Comparison of ENCODE assay signal across 8 cellular contexts in the genomic region with DNA sequence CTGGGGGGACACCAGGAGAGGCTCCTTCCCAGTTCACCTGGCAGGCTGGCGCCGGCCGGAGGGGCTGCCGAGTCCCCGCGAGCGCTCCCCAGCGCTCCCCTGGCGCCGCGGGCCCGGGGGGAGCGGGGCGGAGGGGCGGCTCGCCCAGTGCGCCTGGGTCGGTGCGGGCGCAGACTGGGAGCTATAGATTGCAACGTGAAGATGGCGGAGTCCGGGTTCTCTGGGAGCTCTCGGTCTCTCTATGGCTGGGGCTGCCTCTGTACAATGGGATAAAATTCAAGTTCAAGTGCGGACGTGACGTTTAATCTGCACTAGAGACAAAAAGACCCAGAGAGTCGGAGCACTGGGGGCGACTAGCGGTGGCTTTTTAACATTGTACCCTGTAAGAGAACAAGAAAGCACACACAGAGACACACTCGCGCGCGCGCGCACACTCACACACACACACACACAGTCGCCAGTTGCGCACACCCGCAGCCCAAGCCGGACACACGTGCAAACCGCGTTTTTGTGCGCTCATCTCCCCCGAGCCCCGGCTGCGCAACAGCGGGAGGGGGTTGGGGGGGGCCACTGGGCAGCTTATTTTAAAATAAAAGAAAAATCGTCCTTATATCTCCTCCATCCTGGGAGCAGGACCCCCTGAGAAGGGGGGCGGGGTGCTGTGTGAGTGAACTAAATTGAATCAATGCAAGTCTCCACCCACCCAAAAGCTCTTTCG. TPM values are rescaled to one million over a fixed set of nuclear protein-coding genes. Genes with fewer than 3 reads are reported as not detected.
DNase-seq lines count a peak whose midpoint lies in the region; ATAC-seq, FAIRE-seq and TF ChIP-seq lines count a peak whose summit lies in the region.

TSS of gene BCL11B (minus strand) at position 247 of the 718 bp plus-strand sequence. CDS start 979 bp downstream, outside the sequence.

- peak; percentile 39 for DNase-seq in NCI-H2196 (lab: John Stamatoyannopoulos, UW; ENCODE audit: unreplicated experiment)
- DNase-seq in activated B cell treated with CpG ODN at 0.5 μM for 24 hours = no peak
- peak; percentile 84 for DNase-seq in bronchial epithelial cell (ENCODE audit: low read depth)
- DNase-seq in left kidney (ENCODE audit: low read depth, low spot score) = peak; percentile 97
- DNase-seq in stimulated activated CD4-positive, alpha-beta T cell treated with anti-CD3 and anti-CD28 coated beads, Interleukin-2, amount 100 ng/mL, for 24 hours = peak; percentile 87 to 88

- intact Hi-C loops in activated B cell treated with CpG ODN at 0.5 μM for 24 hours (cut with micrococcal nuclease) = no loop called here

- H3K36me3 ChIP-seq in bronchial epithelial cell (ENCODE audit: control insufficient read depth, insufficient read depth, low read length) = no peaks in the 10 kb centered on the region

- H3K27ac ChIP-seq in 22Rv1 = no peak within 1 kb of the TSS

- peaks cover 31% of the 10 kb centered on the region for H3K4me1 Mint-ChIP-seq in activated B cell treated with CpG ODN at 0.5 μM for 24 hours

- no peak within 1 kb of the TSS for H3K27ac Mint-ChIP-seq in activated B cell treated with CpG ODN at 0.5 μM for 24 hours

- H3K27me3 ChIP-seq in bronchial epithelial cell (ENCODE audit: control insufficient read depth, insufficient read depth, low read length) = no peaks in the 10 kb centered on the region

- peak; percentile 82 for ATAC-seq in GM18511 (IDR thresholded peaks at IDR 0.05; ENCODE audit: unreplicated experiment)
- ATAC-seq in HG03103 (IDR thresholded peaks at IDR 0.05; ENCODE audit: low read depth, unreplicated experiment) = peak; percentile 79
- ATAC-seq in activated B cell treated with CpG ODN at 0.5 μM for 24 hours (ENCODE audit: low read depth) = peak; percentile 69

- H3K4me3 Mint-ChIP-seq in activated B cell treated with CpG ODN at 0.5 μM for 24 hours = peak within 1 kb of the TSS; percentile 73

- POLR2A ChIA-PET in activated B cell treated with CpG ODN at 0.5 μM for 24 hours (lab: Charles Lee) = no interaction called here

- no peak for FAIRE-seq in bronchial epithelial cell (lab: Jason Lieb, UNC)

- peak; percentile 60 for TF ChIP-seq CTCF in 22Rv1 (IDR thresholded peaks at IDR 0.05)
- no peak for TF ChIP-seq CTCF in activated B cell treated with CpG ODN at 0.5 μM for 24 hours (IDR thresholded peaks at IDR 0.05)
- peak; percentile 69 for TF ChIP-seq CTCF in bronchial epithelial cell (IDR thresholded peaks at IDR 0.05; ENCODE audit: insufficient read depth, low read length, severe bottlenecking)

- peak within 1 kb of the TSS; percentile 72 for H3K4me3 ChIP-seq in bronchial epithelial cell (ENCODE audit: low read depth, low read length)

- CTCF ChIA-PET in activated B cell treated with CpG ODN at 0.5 μM for 24 hours (lab: Charles Lee) = no interaction called here

- no peaks in the 10 kb centered on the region for H3K9me3 Mint-ChIP-seq in activated B cell treated with CpG ODN at 0.5 μM for 24 hours

- peaks cover 61% of the 10 kb centered on the region for H3K27me3 Mint-ChIP-seq in activated B cell treated with CpG ODN at 0.5 μM for 24 hours

- H3K36me3 Mint-ChIP-seq in activated B cell treated with CpG ODN at 0.5 μM for 24 hours (ENCODE audit: low read depth) = no peaks in the 10 kb centered on the region

RNA-seq across cellular contexts. Expression of gene BCL11B, which starts in this region (rescaled TPM):
- total RNA-seq in activated B cell treated with CpG ODN at 0.5 μM for 24 hours (0.10 and 0.13 TPM in 2 replicates), bronchial epithelial cell (2.9 and 5.3 TPM in 2 replicates)

Comparison
In these comparisons a context has a peak if more than half of its experiments do, and no peak if none do; other contexts are left out.
1. Peak in ATAC-seq in activated B cell treated with CpG ODN at 0.5 μM for 24 hours; RNA of the gene not detected or under 1 TPM.